9 cellular contexts compared by ENCODE assay signal in the genomic region with DNA sequence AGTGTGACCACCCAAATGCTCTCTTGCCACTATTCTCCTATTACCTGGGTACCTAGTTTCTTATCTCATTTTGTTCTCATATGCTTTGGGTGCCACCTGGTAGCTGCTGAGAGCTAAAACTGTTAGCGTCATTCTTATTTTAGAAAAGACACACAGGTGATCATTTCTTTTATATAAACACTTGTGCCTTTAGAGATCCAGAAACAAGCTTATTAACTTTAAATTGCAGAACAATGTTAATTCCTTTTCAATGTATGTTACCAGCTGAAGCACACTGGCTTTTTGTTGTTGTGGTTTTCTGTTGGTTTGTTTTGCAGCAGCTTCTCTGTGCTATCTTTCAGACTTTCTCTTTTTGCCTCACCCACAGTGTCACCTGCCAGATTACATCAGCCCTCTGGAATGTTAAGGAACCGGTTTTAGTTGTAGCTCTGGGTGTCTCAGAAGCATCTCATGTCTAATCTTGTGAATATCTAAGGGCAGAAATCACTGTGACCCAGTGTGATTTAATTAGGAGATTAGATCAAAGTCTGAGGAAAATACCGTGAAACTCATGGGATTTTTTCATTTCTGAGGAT. TPM values are rescaled to one million over a fixed set of nuclear protein-coding genes. Genes with fewer than 3 reads are reported as not detected.
DNase-seq lines count a peak whose midpoint lies in the region; ATAC-seq, FAIRE-seq and TF ChIP-seq lines count a peak whose summit lies in the region.
"Had no signal": no experiment of that assay in that cellular context is flagged by ENCODE, and none has a peak within 500 bp of the region (broad histone marks: within the 10 kb centered on the region; RNA-seq: fewer than 3 reads in every experiment).

No MANE protein-coding gene starts in this region.

- no TSS peak for BruUV-seq in K562 (replicated peaks; lab: Mats Ljungman, UMichigan)

- no peaks in the 10 kb centered on the region for H3K9me2 ChIP-seq in MM.1S (replicated peaks; ENCODE audit: insufficient read depth, low read length)

- H4K20me1 ChIP-seq in MM.1S (ENCODE audit: insufficient read depth, low read length) (no peaks in the 10 kb centered on the region), K562 (replicated peaks; ENCODE audit: control insufficient read depth, insufficient read depth, low read length) (no peaks in the 10 kb centered on the region)

- H3K4me2 ChIP-seq in MM.1S (ENCODE audit: low read depth, low read length) (peak overlapping the region; percentile 56), K562 (ENCODE audit: insufficient read depth, low read length) (no peak overlapping the region)

- TF ChIP-seq EP300 in K562 (IDR thresholded peaks at IDR 0.05; ENCODE audit: low read length): no peak

- TF ChIP-seq POLR2A in K562 (conservative IDR thresholded peaks at IDR 0.05) (no peak), heart left ventricle (IDR thresholded peaks at IDR 0.05) (no peak)

- H2AFZ ChIP-seq in MM.1S (ENCODE audit: low read length): peak overlapping the region; percentile 5; the same call in 1 of the 2 replicates
- no peak overlapping the region for H2AFZ ChIP-seq in K562 (ENCODE audit: low read depth, low read length)

- H3K9me1 ChIP-seq in K562 (ENCODE audit: control insufficient read depth, insufficient read depth, low read length): no peaks in the 10 kb centered on the region

- H3K36me3 ChIP-seq in MM.1S (replicated peaks; ENCODE audit: insufficient read depth, low read length): no peaks in the 10 kb centered on the region
- H3K36me3 ChIP-seq in K562 (ENCODE audit: control insufficient read depth, insufficient read depth, low read length): no peaks in the 10 kb centered on the region
- H3K36me3 ChIP-seq in mucosa of stomach (ENCODE audit: control insufficient read depth, insufficient read depth, low read length): no peaks in the 10 kb centered on the region
- H3K36me3 ChIP-seq in heart left ventricle: peaks cover 0 to 4% (median 0%) of the 10 kb centered on the region in 9 donors

- H3K9ac ChIP-seq in MM.1S (ENCODE audit: low read length) (no peak overlapping the region), K562 (ENCODE audit: insufficient read depth in 1 of 2, low read depth in 2 of 2, low read length in 2 of 2) (no peak overlapping the region), mucosa of stomach (ENCODE audit: low read length) (peak overlapping the region; percentile 27)

- POLR2A ChIA-PET in K562 (lab: Yijun Ruan, JAX): no interaction called here

- ATAC-seq in K562 (no peak), heart left ventricle (no peak), HG03025 (IDR thresholded peaks at IDR 0.05; ENCODE audit: low FRiP score, unreplicated experiment) (no peak), HG02763 (IDR thresholded peaks at IDR 0.05; ENCODE audit: unreplicated experiment) (no peak)

- H3K4me3 ChIP-seq in MM.1S (ENCODE audit: low read length): peak overlapping the region; percentile 28
- H3K4me3 ChIP-seq in K562: no peak overlapping the region
- H3K4me3 ChIP-seq in mucosa of stomach (ENCODE audit: low read length): no peak overlapping the region
- no peak overlapping the region for H3K4me3 ChIP-seq in heart left ventricle

- peaks cover 17% of the 10 kb centered on the region for H3K4me1 ChIP-seq in MM.1S (ENCODE audit: low read length)
- peaks cover 0 to 19% of the 10 kb centered on the region in 2 experiments; a peak in 3 of 5 replicates for H3K4me1 ChIP-seq in K562 (replicated peaks in 1 of 2; ENCODE audit: control insufficient read depth in 2 of 2, insufficient read depth in 2 of 2, low read length in 2 of 2)
- H3K4me1 ChIP-seq in mucosa of stomach (ENCODE audit: control insufficient read depth, insufficient read depth, low read length): peaks cover 22% of the 10 kb centered on the region
- peaks cover 0 to 9% (median 0%) of the 10 kb centered on the region in 12 donors for H3K4me1 ChIP-seq in heart left ventricle

- in situ Hi-C loops in K562 (cut with MboI): no loop called here

- peaks cover 11% of the 10 kb centered on the region for H3F3A ChIP-seq in MM.1S (ENCODE audit: insufficient read depth, low read length)

- no peak for TF ChIP-seq CTCF in MM.1S (IDR thresholded peaks at IDR 0.05; ENCODE audit: low read length)
- no peak for TF ChIP-seq CTCF in K562 (IDR thresholded peaks at IDR 0.05 in 2 of 3, conservative IDR thresholded peaks at IDR 0.05 in 1 of 3; ENCODE audit: insufficient read depth in 2 of 3, low read depth in 1 of 3, low read length in 3 of 3)
- no peak for TF ChIP-seq CTCF in heart left ventricle (IDR thresholded peaks at IDR 0.05)

- DNase-seq in DMS53 treated with DMSO at 0.1 percent for 48 hours (lab: John Stamatoyannopoulos, UW; ENCODE audit: unreplicated experiment): peak; percentile 81
- peak; percentile 63 for DNase-seq in MM.1S
- no peak for DNase-seq in K562 (ENCODE audit: extremely low read depth in 1 of 4, low spot score in 3 of 4)
- no peak for DNase-seq in heart left ventricle
- DNase-seq in medulla oblongata (ENCODE audit: extremely low spot score): no peak

- FAIRE-seq in K562 (lab: Jason Lieb, UNC): no peak

- H3K9me3 ChIP-seq in MM.1S (replicated peaks; ENCODE audit: insufficient read depth, low read length) (no peaks in the 10 kb centered on the region), K562 (replicated peaks; ENCODE audit: control insufficient read depth, insufficient read depth, low read depth, low read length) (no peaks in the 10 kb centered on the region), mucosa of stomach (ENCODE audit: control insufficient read depth, low read length) (no peaks in the 10 kb centered on the region), heart left ventricle (peaks cover 0 to 3% (median 0%) of the 10 kb centered on the region in 12 donors)

- CTCF ChIA-PET in K562 (lab: Yijun Ruan, JAX; ENCODE audit: low intra/inter-chr PET ratio): no interaction called here

- TF ChIP-seq RAD21 in K562 (CRISPR knock-in tag; conservative IDR thresholded peaks at IDR 0.05 in 1 of 2, IDR thresholded peaks at IDR 0.05 in 1 of 2): no peak

- intact Hi-C loops in K562 (cut with micrococcal nuclease) (no loop called here), heart left ventricle (cut with DNase I) (loop anchor here in 1 of 10 donors (10.0 kb wide), 1 partner anchor 134 kb away; no protein-coding TSS in a partner anchor)

- H3K27me3 ChIP-seq in MM.1S (replicated peaks; ENCODE audit: insufficient read depth, low read length) (no peaks in the 10 kb centered on the region), K562 (ENCODE audit: control insufficient read depth in 2 of 2, insufficient read depth in 2 of 2, low read length in 2 of 2) (no peaks in the 10 kb centered on the region), mucosa of stomach (ENCODE audit: control insufficient read depth, insufficient read depth, low read length) (no peaks in the 10 kb centered on the region), heart left ventricle (no peaks in the 10 kb centered on the region)

- H3K27ac ChIP-seq in MM.1S (ENCODE audit: low read length): no peak overlapping the region
- no peak overlapping the region for H3K27ac ChIP-seq in K562 (ENCODE audit: extremely low read depth, low read depth, low read length)
- H3K27ac ChIP-seq in heart left ventricle: no peak overlapping the region

- H3K79me2 ChIP-seq in MM.1S (ENCODE audit: low read length) (no peaks in the 10 kb centered on the region), K562 (ENCODE audit: control insufficient read depth, insufficient read depth, low read length) (no peaks in the 10 kb centered on the region)

- 12% methylated on average over 3 of the region's 3 CpGs for WGBS in K562 (ENCODE audit: insufficient coverage, low coverage, missing lambda C conversion rate)
- 30 to 48% (median 44%) methylated on average over 3 of the region's 3 CpGs for WGBS in heart left ventricle, 4 donors

TF ChIP-seq in K562, 482 proteins besides CTCF, POLR2A, EP300 and RAD21 (continues in another document):
- 0 out of 4 replicates have a peak, but pooled peaks of 1 of the 2 experiments have one; percentile 10 for TF ChIP-seq KDM1A (IDR thresholded peaks at IDR 0.05)

RNA-seq across cellular contexts. Expression of a gene that starts 43.4 kb away (rescaled TPM):
- 42.9 and 68.7 TPM in 2 replicates for total RNA-seq in K562 (2011; cell fraction: chromatin; rRNA removed; ENCODE audit: low replicate concordance)
- 38.0 and 48.8 TPM in 2 replicates for total RNA-seq in K562 (2011; cell fraction: nucleolus; rRNA removed)
- total RNA-seq in K562 (2011; cell fraction: nucleoplasm; rRNA removed): 58.8 and 72.3 TPM in 2 replicates
- total RNA-seq in K562 (2014; rRNA removed) (14.4 and 18.4 TPM in 2 replicates), K562 (2014; rRNA removed; fragmentation: Illumina TruSeq; extraction: Trizol) (28.9 and 30.9 TPM in 2 replicates), K562 (2015; rRNA removed; fragmentation: Illumina TruSeq; extraction: Trizol) (17.9 and 19.5 TPM in 2 replicates), K562 (2021) (18.0 TPM in 2 replicates), heart left ventricle (10 to 100 TPM in 6 of 9 donors, 1 to 10 TPM in 3; 8.2 to 27.3 (median 13.8) TPM)
- polyA plus RNA-seq in K562 (2011; rRNA removed) (37.9 and 42.8 TPM in 2 replicates), K562 (2014; fragmentation: Illumina TruSeq; extraction: Trizol) (17.6 and 20.0 TPM in 2 replicates), K562 (2014; fragmentation: Nextera tagmentation; extraction: Ambion mirVana) (1 to 10 TPM; 7.4 to 8.9 TPM), K562 (2014; rRNA removed) (19.2 and 19.4 TPM in 2 replicates), heart left ventricle (10 to 100 TPM; 14.9 to 67.2 TPM)
- polyA plus RNA-seq in K562 (2011; cell fraction: cytosol; rRNA removed): 24.1 and 28.5 TPM in 2 replicates
- polyA plus RNA-seq in K562 (2011; cell fraction: nucleus; rRNA removed): 31.4 and 36.6 TPM in 2 replicates
- 9.8 TPM in 2 replicates for polyA plus RNA-seq in K562 (2012)
- polyA minus RNA-seq in K562 (2011; rRNA and poly(A)+ RNA removed): 47.3 and 49.6 TPM in 2 replicates
- polyA minus RNA-seq in K562 (2011; cell fraction: cytosol; rRNA and poly(A)+ RNA removed): 15.4 and 19.0 TPM in 2 replicates
- polyA minus RNA-seq in K562 (2011; cell fraction: nucleus; rRNA and poly(A)+ RNA removed): 24.2 and 32.8 TPM in 2 replicates

RNA-seq across cellular contexts. Expression of a gene that starts 57.1 kb away (rescaled TPM):
- total RNA-seq in K562 (2011; cell fraction: chromatin; rRNA removed; ENCODE audit: low replicate concordance): not detected in 2 replicates
- total RNA-seq in K562 (2011; cell fraction: nucleolus; rRNA removed): not detected in 2 replicates
- total RNA-seq in K562 (2011; cell fraction: nucleoplasm; rRNA removed): not detected in 2 replicates
- total RNA-seq in K562 (2014; rRNA removed): not detected in 2 replicates
- not detected in 2 replicates for total RNA-seq in K562 (2014; rRNA removed; fragmentation: Illumina TruSeq; extraction: Trizol)
- not detected in 2 replicates for total RNA-seq in K562 (2015; rRNA removed; fragmentation: Illumina TruSeq; extraction: Trizol)
- total RNA-seq in K562 (2021): 0.07 and 0.13 TPM in 2 replicates
- not detected in 2 replicates for polyA plus RNA-seq in K562 (2011; rRNA removed)
- polyA plus RNA-seq in K562 (2011; cell fraction: cytosol; rRNA removed): not detected in 2 replicates
- polyA plus RNA-seq in K562 (2011; cell fraction: nucleus; rRNA removed): not detected in 2 replicates
- not detected in 2 replicates for polyA plus RNA-seq in K562 (2012)
- polyA plus RNA-seq in K562 (2014; fragmentation: Illumina TruSeq; extraction: Trizol): not detected in 2 replicates
- polyA plus RNA-seq in K562 (2014; fragmentation: Nextera tagmentation; extraction: Ambion mirVana): not detected
- polyA plus RNA-seq in K562 (2014; rRNA removed): 0.03 TPM in 1 of 2 replicates, not detected in the other
- not detected in 2 replicates for polyA minus RNA-seq in K562 (2011; rRNA and poly(A)+ RNA removed)
- 0.27 TPM in 1 of 2 replicates, not detected in the other for polyA minus RNA-seq in K562 (2011; cell fraction: cytosol; rRNA and poly(A)+ RNA removed)
- polyA minus RNA-seq in K562 (2011; cell fraction: nucleus; rRNA and poly(A)+ RNA removed): not detected in 2 replicates
- total RNA-seq in heart left ventricle: 10 to 100 TPM in 6 of 9 donors, 1 to 10 TPM in 2, under 1 TPM in 1; 0.93 to 43.3 (median 18.0) TPM
- 10 to 100 TPM in 1 of 2 donors, 1 to 10 TPM in 1; 2.3 to 36.9 TPM for polyA plus RNA-seq in heart left ventricle
- total RNA-seq: dermis microvascular lymphatic vessel endothelial cell had no signal

Comparison
In these comparisons a context has a peak if more than half of its experiments do, and no peak if none do; other contexts are left out.
1. DNase-seq: peak in DMS53 treated with DMSO at 0.1 percent for 48 hours (single experiment) and MM.1S (single experiment); none in K562 (0 of 4), heart left ventricle (0 of 5) and medulla oblongata (single experiment).